Comparison of ENCODE assay signal across 16 cellular contexts in genomic region chr9:115630126-115630840, GRCh38.
"Had no signal": no experiment of that assay in that cellular context is flagged by ENCODE, and none has a peak within 500 bp of the region (broad histone marks: within the 10 kb centered on the region; RNA-seq: fewer than 3 reads in every experiment).

No MANE protein-coding gene starts in this region.

- FAIRE-seq: islet of Langerhans had no signal

- H3K27me3 ChIP-seq: gastrocnemius medialis, heart right ventricle, right lobe of liver, testis, upper lobe of left lung had no signal

- H3K4me1 Mint-ChIP-seq: activated CD4-positive, alpha-beta T cell treated with anti-CD3 and anti-CD28 coated beads, Interleukin-2, amount 10 ng/mL, durations not matched to agents 7 days and 5 days; activated naive CD8-positive, alpha-beta T cell treated with anti-CD3 and anti-CD28 coated beads, Interleukin-2, amount 10 ng/mL, durations not matched to agents 7 days and 5 days; naive B cell; stimulated activated naive CD8-positive, alpha-beta T cell treated with anti-CD3 and anti-CD28 coated beads, Interleukin-15, amount 100 ng/mL, for 72 hours had no signal

- H3K4me3 Mint-ChIP-seq: activated CD4-positive, alpha-beta T cell treated with anti-CD3 and anti-CD28 coated beads, Interleukin-2, amount 10 ng/mL, durations not matched to agents 7 days and 5 days; activated naive CD8-positive, alpha-beta T cell treated with anti-CD3 and anti-CD28 coated beads, Interleukin-2, amount 10 ng/mL, durations not matched to agents 7 days and 5 days; effector memory CD8-positive, alpha-beta T cell; naive B cell; stimulated activated naive CD8-positive, alpha-beta T cell treated with anti-CD3 and anti-CD28 coated beads, Interleukin-15, amount 100 ng/mL, for 72 hours; T-helper 2 cell treated with Interferon-gamma antibody and Interleukin-4, amounts not matched to agents 5 μg/mL and 100 μg/mL, for 36 hours had no signal

- H3K4me3 ChIP-seq: gastrocnemius medialis, heart right ventricle, prostate gland, right lobe of liver, testis, upper lobe of left lung had no signal

- H3K36me3 Mint-ChIP-seq: activated naive CD8-positive, alpha-beta T cell treated with anti-CD3 and anti-CD28 coated beads, Interleukin-2, amount 10 ng/mL, durations not matched to agents 7 days and 5 days; naive B cell had no signal

- H3K27ac ChIP-seq: epithelial cell of prostate, gastrocnemius medialis, heart right ventricle, prostate gland, right lobe of liver, testis, upper lobe of left lung had no signal

- H3K4me1 ChIP-seq: gastrocnemius medialis, heart right ventricle, prostate gland, right lobe of liver, testis, upper lobe of left lung had no signal

- DNase-seq: activated CD4-positive, alpha-beta T cell treated with anti-CD3 and anti-CD28 coated beads, Interleukin-2, amount 10 ng/mL, durations not matched to agents 7 days and 5 days; activated CD8-positive, alpha-beta memory T cell treated with anti-CD3 and anti-CD28 coated beads for 24 hours; activated naive CD8-positive, alpha-beta T cell treated with anti-CD3 and anti-CD28 coated beads, Interleukin-2, amount 10 ng/mL, durations not matched to agents 7 days and 5 days; effector memory CD8-positive, alpha-beta T cell; gastrocnemius medialis; heart right ventricle; naive B cell; right lobe of liver; stimulated activated naive CD8-positive, alpha-beta T cell treated with anti-CD3 and anti-CD28 coated beads, Interleukin-15, amount 100 ng/mL, for 72 hours; SW 1271; testis; upper lobe of left lung had no signal

- H3K9me3 Mint-ChIP-seq: activated CD4-positive, alpha-beta T cell treated with anti-CD3 and anti-CD28 coated beads, Interleukin-2, amount 10 ng/mL, durations not matched to agents 7 days and 5 days; activated naive CD8-positive, alpha-beta T cell treated with anti-CD3 and anti-CD28 coated beads, Interleukin-2, amount 10 ng/mL, durations not matched to agents 7 days and 5 days; T-helper 2 cell treated with Interferon-gamma antibody and Interleukin-4, amounts not matched to agents 5 μg/mL and 100 μg/mL, for 36 hours had no signal

- H3K36me3 ChIP-seq: gastrocnemius medialis, heart right ventricle, prostate gland, right lobe of liver, upper lobe of left lung had no signal

- H3K27ac Mint-ChIP-seq: activated CD4-positive, alpha-beta T cell treated with anti-CD3 and anti-CD28 coated beads, Interleukin-2, amount 10 ng/mL, durations not matched to agents 7 days and 5 days; activated naive CD8-positive, alpha-beta T cell treated with anti-CD3 and anti-CD28 coated beads, Interleukin-2, amount 10 ng/mL, durations not matched to agents 7 days and 5 days; effector memory CD8-positive, alpha-beta T cell; stimulated activated naive CD8-positive, alpha-beta T cell treated with anti-CD3 and anti-CD28 coated beads, Interleukin-15, amount 100 ng/mL, for 72 hours; T-helper 2 cell treated with Interferon-gamma antibody and Interleukin-4, amounts not matched to agents 5 μg/mL and 100 μg/mL, for 36 hours had no signal

- ATAC-seq: effector memory CD8-positive, alpha-beta T cell; gastrocnemius medialis; heart right ventricle; right lobe of liver; stimulated activated naive CD8-positive, alpha-beta T cell treated with anti-CD3 and anti-CD28 coated beads, Interleukin-15, amount 100 ng/mL, for 72 hours had no signal

- H3K27me3 Mint-ChIP-seq: activated CD4-positive, alpha-beta T cell treated with anti-CD3 and anti-CD28 coated beads, Interleukin-2, amount 10 ng/mL, durations not matched to agents 7 days and 5 days; activated naive CD8-positive, alpha-beta T cell treated with anti-CD3 and anti-CD28 coated beads, Interleukin-2, amount 10 ng/mL, durations not matched to agents 7 days and 5 days; effector memory CD8-positive, alpha-beta T cell; stimulated activated naive CD8-positive, alpha-beta T cell treated with anti-CD3 and anti-CD28 coated beads, Interleukin-15, amount 100 ng/mL, for 72 hours had no signal

- H3K9me3 ChIP-seq: gastrocnemius medialis, heart right ventricle, prostate gland, right lobe of liver, testis, upper lobe of left lung had no signal
